ENCODE assay signal across 1 cellular context in the genomic region with DNA sequence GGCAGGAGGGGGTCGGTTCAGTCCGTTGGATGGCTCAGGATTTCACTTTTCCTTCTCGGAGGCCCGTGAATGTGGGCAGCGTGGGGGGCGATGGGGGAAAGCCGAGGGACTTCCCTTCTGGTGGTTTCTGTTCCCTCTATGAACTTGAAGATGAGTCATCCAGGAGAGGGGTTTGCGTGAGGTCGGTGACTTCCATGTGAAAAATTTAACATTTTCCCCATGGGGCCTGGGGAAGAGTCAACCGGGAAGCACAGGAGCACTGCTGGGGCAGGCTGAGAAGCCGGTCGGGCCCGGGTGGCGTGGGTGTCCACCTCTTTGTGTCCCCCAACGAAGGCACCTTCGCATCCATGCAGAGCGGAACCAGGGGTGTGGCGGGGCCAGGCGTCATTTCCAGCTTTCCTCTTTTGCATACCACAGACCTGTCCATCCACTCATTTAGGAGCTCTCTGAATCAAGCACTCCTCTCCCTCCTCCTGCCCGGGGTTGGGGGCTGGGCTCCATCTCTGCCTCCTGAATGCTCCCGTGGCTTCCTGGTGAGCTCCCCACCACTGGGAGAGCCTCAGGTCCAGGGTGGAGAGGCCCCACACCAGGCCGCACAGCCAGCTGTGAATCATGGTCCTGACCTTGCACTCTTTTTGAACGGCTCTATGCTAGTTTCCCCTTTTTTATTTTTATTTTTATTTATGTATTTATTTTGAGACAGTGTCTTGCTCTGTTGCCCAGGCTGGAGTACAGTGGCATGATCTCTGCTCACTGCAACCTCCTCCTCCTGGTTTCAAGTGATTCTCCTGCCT.
TF ChIP-seq lines count a peak whose summit lies in the region.

No MANE protein-coding gene starts in this region.

TF ChIP-seq in GM12878, 131 proteins besides CTCF, POLR2A, EP300 and RAD21 (continued from another document and continues in another):
- TF ChIP-seq, protein P1, sequence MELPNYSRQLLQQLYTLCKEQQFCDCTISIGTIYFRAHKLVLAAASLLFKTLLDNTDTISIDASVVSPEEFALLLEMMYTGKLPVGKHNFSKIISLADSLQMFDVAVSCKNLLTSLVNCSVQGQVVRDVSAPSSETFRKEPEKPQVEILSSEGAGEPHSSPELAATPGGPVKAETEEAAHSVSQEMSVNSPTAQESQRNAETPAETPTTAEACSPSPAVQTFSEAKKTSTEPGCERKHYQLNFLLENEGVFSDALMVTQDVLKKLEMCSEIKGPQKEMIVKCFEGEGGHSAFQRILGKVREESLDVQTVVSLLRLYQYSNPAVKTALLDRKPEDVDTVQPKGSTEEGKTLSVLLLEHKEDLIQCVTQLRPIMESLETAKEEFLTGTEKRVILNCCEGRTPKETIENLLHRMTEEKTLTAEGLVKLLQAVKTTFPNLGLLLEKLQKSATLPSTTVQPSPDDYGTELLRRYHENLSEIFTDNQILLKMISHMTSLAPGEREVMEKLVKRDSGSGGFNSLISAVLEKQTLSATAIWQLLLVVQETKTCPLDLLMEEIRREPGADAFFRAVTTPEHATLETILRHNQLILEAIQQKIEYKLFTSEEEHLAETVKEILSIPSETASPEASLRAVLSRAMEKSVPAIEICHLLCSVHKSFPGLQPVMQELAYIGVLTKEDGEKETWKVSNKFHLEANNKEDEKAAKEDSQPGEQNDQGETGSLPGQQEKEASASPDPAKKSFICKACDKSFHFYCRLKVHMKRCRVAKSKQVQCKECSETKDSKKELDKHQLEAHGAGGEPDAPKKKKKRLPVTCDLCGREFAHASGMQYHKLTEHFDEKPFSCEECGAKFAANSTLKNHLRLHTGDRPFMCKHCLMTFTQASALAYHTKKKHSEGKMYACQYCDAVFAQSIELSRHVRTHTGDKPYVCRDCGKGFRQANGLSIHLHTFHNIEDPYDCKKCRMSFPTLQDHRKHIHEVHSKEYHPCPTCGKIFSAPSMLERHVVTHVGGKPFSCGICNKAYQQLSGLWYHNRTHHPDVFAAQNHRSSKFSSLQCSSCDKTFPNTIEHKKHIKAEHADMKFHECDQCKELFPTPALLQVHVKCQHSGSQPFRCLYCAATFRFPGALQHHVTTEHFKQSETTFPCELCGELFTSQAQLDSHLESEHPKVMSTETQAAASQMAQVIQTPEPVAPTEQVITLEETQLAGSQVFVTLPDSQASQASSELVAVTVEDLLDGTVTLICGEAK (IDR thresholded peaks at IDR 0.05; ENCODE audit: borderline replicate concordance), result peak; percentile 51; the same call in 1 of the 2 replicates
- TF ChIP-seq ZNF207 (IDR thresholded peaks at IDR 0.05; ENCODE audit: borderline replicate concordance) (peak; percentile 64), YBX1 (IDR thresholded peaks at IDR 0.05) (no peak), SPI1 (IDR thresholded peaks at IDR 0.05; ENCODE audit: borderline replicate concordance, insufficient read depth, low read depth, low read length) (peak; percentile 97), SREBF1 (IDR thresholded peaks at IDR 0.05; ENCODE audit: low read length) (no peak; the same call in 1 of the 2 replicates), CBFB (IDR thresholded peaks at IDR 0.05; ENCODE audit: low read depth) (peak; percentile 91), ZSCAN29 (IDR thresholded peaks at IDR 0.05) (no peak), RCOR1 (conservative IDR thresholded peaks at IDR 0.05; ENCODE audit: low read depth, low read length) (peak; percentile 69; the same call in 1 of the 2 replicates), STAT3 (IDR thresholded peaks at IDR 0.05; ENCODE audit: low read depth, low read length) (no peak; the same call in 1 of the 2 replicates), EZH2 (IDR thresholded peaks at IDR 0.05; ENCODE audit: borderline replicate concordance, control insufficient read depth, low read depth, low read length) (0 out of 2 replicates have a peak, but pooled peaks have one; percentile 50), KAT2A (conservative IDR thresholded peaks at IDR 0.05; ENCODE audit: control insufficient read depth, low read depth, low read length) (no peak), GABPA (IDR thresholded peaks at IDR 0.05; ENCODE audit: low read depth) (no peak), KDM1A (IDR thresholded peaks at IDR 0.05; ENCODE audit: borderline replicate concordance) (no peak), CBX3 (IDR thresholded peaks at IDR 0.05; ENCODE audit: borderline replicate concordance, low read depth) (no peak), CHD1 (IDR thresholded peaks at IDR 0.05; ENCODE audit: low read depth, low read length) (no peak), TCF3 (IDR thresholded peaks at IDR 0.05; ENCODE audit: borderline replicate concordance, insufficient read depth, low read depth, low read length) (peak; percentile 90), MYB (IDR thresholded peaks at IDR 0.05; ENCODE audit: borderline replicate concordance, low read depth, low read length) (peak; percentile 77; the same call in 1 of the 2 replicates), TBL1XR1 (IDR thresholded peaks at IDR 0.05; ENCODE audit: low read depth, low read length) (peak; percentile 96), PAX8 (IDR thresholded peaks at IDR 0.05) (no peak), CREB1 (IDR thresholded peaks at IDR 0.05; ENCODE audit: low read depth) (no peak), CHD4 (IDR thresholded peaks at IDR 0.05) (no peak; the same call in 1 of the 2 replicates), IRF4 (IDR thresholded peaks at IDR 0.05; ENCODE audit: low read depth, low read length) (peak; percentile 93), ESRRA (IDR thresholded peaks at IDR 0.05; ENCODE audit: low read length) (no peak), MXI1 (IDR thresholded peaks at IDR 0.05; ENCODE audit: low read depth, low read length) (peak; percentile 53), NFYA (IDR thresholded peaks at IDR 0.05; ENCODE audit: borderline replicate concordance, low read depth, low read length) (no peak), RBBP5 (conservative IDR thresholded peaks at IDR 0.05) (no peak), ZNF24 (IDR thresholded peaks at IDR 0.05) (0 out of 2 replicates have a peak, but pooled peaks have one; percentile 71), MYC (IDR thresholded peaks at IDR 0.05; ENCODE audit: insufficient read depth, insufficient read length, insufficient replicate concordance, low read length, severe bottlenecking) (no peak), SP1 (IDR thresholded peaks at IDR 0.05; ENCODE audit: low read depth, low read length) (peak; percentile 84), ZNF622 (IDR thresholded peaks at IDR 0.05) (no peak), JUND (IDR thresholded peaks at IDR 0.05; ENCODE audit: low read depth, low read length) (peak; percentile 88), ETV6 (conservative IDR thresholded peaks at IDR 0.05 in 1 of 2, IDR thresholded peaks at IDR 0.05 in 1 of 2; ENCODE audit: borderline replicate concordance in 1 of 2, low read depth in 1 of 2) (peak in 1 of 2 experiments; percentile 90; a peak in 2 of 4 replicates), SMAD1 (IDR thresholded peaks at IDR 0.05; ENCODE audit: low read depth, partially characterized antibody) (no peak), STAT1 (conservative IDR thresholded peaks at IDR 0.05) (no peak; the same call in 1 of the 2 replicates), MTA3 (IDR thresholded peaks at IDR 0.05; ENCODE audit: borderline replicate concordance, low read length) (no peak), NRF1 (conservative IDR thresholded peaks at IDR 0.05; ENCODE audit: low read depth, low read length) (no peak), FOXM1 (IDR thresholded peaks at IDR 0.05; ENCODE audit: low read depth, low read length) (no peak), NR2F1 (conservative IDR thresholded peaks at IDR 0.05) (peak; percentile 89), NR2C2 (IDR thresholded peaks at IDR 0.05; ENCODE audit: borderline replicate concordance, control insufficient read depth, insufficient read length, low read depth) (no peak), NFXL1 (IDR thresholded peaks at IDR 0.05; ENCODE audit: borderline replicate concordance) (peak; percentile 83), HDAC6 (IDR thresholded peaks at IDR 0.05; ENCODE audit: unreplicated experiment) (no peak), EED (IDR thresholded peaks at IDR 0.05; ENCODE audit: low read depth) (peak; percentile 100), BMI1 (IDR thresholded peaks at IDR 0.05; ENCODE audit: borderline replicate concordance) (peak; percentile 87), ZNF217 (IDR thresholded peaks at IDR 0.05) (peak; percentile 90), POLR2AphosphoS2 (IDR thresholded peaks at IDR 0.05; ENCODE audit: low read depth, low read length) (no peak), SIX5 (IDR thresholded peaks at IDR 0.05; ENCODE audit: low read depth, low read length, severe bottlenecking) (no peak), IKZF1 (conservative IDR thresholded peaks at IDR 0.05) (peak; percentile 100), ASH2L (IDR thresholded peaks at IDR 0.05; ENCODE audit: borderline replicate concordance, low read depth) (no peak)
- TF ChIP-seq, protein P2, sequence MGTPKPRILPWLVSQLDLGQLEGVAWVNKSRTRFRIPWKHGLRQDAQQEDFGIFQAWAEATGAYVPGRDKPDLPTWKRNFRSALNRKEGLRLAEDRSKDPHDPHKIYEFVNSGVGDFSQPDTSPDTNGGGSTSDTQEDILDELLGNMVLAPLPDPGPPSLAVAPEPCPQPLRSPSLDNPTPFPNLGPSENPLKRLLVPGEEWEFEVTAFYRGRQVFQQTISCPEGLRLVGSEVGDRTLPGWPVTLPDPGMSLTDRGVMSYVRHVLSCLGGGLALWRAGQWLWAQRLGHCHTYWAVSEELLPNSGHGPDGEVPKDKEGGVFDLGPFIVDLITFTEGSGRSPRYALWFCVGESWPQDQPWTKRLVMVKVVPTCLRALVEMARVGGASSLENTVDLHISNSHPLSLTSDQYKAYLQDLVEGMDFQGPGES (IDR thresholded peaks at IDR 0.05), result no peak
- TF ChIP-seq, protein P3, sequence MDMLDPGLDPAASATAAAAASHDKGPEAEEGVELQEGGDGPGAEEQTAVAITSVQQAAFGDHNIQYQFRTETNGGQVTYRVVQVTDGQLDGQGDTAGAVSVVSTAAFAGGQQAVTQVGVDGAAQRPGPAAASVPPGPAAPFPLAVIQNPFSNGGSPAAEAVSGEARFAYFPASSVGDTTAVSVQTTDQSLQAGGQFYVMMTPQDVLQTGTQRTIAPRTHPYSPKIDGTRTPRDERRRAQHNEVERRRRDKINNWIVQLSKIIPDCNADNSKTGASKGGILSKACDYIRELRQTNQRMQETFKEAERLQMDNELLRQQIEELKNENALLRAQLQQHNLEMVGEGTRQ (IDR thresholded peaks at IDR 0.05; ENCODE audit: borderline replicate concordance, low read depth, low read length), result no peak
- TF ChIP-seq, protein P4, sequence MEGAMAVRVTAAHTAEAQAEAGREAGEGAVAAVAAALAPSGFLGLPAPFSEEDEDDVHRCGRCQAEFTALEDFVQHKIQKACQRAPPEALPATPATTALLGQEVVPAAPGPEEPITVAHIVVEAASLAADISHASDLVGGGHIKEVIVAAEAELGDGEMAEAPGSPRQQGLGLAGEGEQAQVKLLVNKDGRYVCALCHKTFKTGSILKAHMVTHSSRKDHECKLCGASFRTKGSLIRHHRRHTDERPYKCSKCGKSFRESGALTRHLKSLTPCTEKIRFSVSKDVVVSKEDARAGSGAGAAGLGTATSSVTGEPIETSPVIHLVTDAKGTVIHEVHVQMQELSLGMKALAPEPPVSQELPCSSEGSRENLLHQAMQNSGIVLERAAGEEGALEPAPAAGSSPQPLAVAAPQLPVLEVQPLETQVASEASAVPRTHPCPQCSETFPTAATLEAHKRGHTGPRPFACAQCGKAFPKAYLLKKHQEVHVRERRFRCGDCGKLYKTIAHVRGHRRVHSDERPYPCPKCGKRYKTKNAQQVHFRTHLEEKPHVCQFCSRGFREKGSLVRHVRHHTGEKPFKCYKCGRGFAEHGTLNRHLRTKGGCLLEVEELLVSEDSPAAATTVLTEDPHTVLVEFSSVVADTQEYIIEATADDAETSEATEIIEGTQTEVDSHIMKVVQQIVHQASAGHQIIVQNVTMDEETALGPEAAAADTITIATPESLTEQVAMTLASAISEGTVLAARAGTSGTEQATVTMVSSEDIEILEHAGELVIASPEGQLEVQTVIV (IDR thresholded peaks at IDR 0.05; ENCODE audit: borderline replicate concordance, partially characterized antibody), result no peak
- TF ChIP-seq, protein P5, sequence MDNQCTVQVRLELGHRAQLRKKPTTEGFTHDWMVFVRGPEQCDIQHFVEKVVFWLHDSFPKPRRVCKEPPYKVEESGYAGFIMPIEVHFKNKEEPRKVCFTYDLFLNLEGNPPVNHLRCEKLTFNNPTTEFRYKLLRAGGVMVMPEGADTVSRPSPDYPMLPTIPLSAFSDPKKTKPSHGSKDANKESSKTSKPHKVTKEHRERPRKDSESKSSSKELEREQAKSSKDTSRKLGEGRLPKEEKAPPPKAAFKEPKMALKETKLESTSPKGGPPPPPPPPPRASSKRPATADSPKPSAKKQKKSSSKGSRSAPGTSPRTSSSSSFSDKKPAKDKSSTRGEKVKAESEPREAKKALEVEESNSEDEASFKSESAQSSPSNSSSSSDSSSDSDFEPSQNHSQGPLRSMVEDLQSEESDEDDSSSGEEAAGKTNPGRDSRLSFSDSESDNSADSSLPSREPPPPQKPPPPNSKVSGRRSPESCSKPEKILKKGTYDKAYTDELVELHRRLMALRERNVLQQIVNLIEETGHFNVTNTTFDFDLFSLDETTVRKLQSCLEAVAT (IDR thresholded peaks at IDR 0.05), result peak; percentile 78; the same call in 1 of the 2 replicates
- TF ChIP-seq, protein P6, sequence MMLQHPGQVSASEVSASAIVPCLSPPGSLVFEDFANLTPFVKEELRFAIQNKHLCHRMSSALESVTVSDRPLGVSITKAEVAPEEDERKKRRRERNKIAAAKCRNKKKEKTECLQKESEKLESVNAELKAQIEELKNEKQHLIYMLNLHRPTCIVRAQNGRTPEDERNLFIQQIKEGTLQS (IDR thresholded peaks at IDR 0.05; ENCODE audit: borderline replicate concordance, extremely low read depth, low read depth, low read length), result peak; percentile 20; the same call in 1 of the 2 replicates
- TF ChIP-seq, protein P7, sequence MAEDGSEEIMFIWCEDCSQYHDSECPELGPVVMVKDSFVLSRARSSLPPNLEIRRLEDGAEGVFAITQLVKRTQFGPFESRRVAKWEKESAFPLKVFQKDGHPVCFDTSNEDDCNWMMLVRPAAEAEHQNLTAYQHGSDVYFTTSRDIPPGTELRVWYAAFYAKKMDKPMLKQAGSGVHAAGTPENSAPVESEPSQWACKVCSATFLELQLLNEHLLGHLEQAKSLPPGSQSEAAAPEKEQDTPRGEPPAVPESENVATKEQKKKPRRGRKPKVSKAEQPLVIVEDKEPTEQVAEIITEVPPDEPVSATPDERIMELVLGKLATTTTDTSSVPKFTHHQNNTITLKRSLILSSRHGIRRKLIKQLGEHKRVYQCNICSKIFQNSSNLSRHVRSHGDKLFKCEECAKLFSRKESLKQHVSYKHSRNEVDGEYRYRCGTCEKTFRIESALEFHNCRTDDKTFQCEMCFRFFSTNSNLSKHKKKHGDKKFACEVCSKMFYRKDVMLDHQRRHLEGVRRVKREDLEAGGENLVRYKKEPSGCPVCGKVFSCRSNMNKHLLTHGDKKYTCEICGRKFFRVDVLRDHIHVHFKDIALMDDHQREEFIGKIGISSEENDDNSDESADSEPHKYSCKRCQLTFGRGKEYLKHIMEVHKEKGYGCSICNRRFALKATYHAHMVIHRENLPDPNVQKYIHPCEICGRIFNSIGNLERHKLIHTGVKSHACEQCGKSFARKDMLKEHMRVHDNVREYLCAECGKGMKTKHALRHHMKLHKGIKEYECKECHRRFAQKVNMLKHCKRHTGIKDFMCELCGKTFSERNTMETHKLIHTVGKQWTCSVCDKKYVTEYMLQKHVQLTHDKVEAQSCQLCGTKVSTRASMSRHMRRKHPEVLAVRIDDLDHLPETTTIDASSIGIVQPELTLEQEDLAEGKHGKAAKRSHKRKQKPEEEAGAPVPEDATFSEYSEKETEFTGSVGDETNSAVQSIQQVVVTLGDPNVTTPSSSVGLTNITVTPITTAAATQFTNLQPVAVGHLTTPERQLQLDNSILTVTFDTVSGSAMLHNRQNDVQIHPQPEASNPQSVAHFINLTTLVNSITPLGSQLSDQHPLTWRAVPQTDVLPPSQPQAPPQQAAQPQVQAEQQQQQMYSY (CRISPR knock-in tag; IDR thresholded peaks at IDR 0.05), result no peak
